24 cellular contexts compared by ENCODE assay signal in the genomic region with DNA sequence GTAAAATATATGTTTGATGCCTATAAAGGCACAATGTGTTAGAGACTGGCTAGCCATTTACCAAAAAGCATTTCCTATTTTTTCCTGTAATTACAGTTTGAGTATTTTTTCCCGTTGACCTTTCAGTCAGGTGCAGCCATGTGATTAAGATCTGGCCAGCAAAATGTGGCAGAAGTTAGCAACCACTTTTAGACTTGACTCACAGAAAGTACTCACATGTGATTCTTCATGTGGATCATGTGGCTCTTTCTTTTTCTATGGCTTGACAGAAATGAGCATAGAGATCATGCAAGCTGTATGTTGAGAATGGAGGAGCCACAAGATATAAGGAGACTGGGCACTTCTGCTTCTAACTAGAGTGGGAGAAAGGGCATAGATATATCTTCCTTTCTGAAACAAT.
"Had no signal": no experiment of that assay in that cellular context is flagged by ENCODE, and none has a peak within 500 bp of the region (broad histone marks: within the 10 kb centered on the region; RNA-seq: fewer than 3 reads in every experiment).

No MANE protein-coding gene starts in this region.

- FAIRE-seq: astrocyte, endometrium, frontal cortex, keratinocyte had no signal

- H3K4me3 Mint-ChIP-seq: activated B cell treated with CpG ODN at 0.5 μM for 24 hours; activated CD4-positive, alpha-beta T cell treated with anti-CD3 and anti-CD28 coated beads, Interleukin-2, amount 10 ng/mL, durations not matched to agents 24 days and 14 days; activated CD8-positive, alpha-beta T cell treated with anti-CD3 and anti-CD28 coated beads for 36 hours; activated naive CD4-positive, alpha-beta T cell treated with anti-CD3 and anti-CD28 coated beads, Interleukin-2, amount 50 U/mL, for 24 hours; nephron; stimulated activated memory B cell treated with anti-CD40 and anti-IgM and Interleukin-4, amounts not matched to agents 10 μg/mL and 1 μg/mL and 100 μg/mL, for 72 hours; type B pancreatic cell had no signal

- H3K4me3 ChIP-seq: breast epithelium, coronary artery, lung, spleen, testis had no signal

- H3K27me3 Mint-ChIP-seq: activated B cell treated with CpG ODN at 0.5 μM for 24 hours; stimulated activated memory B cell treated with anti-CD40 and anti-IgM and Interleukin-4, amounts not matched to agents 10 μg/mL and 1 μg/mL and 100 μg/mL, for 72 hours; type B pancreatic cell had no signal

- H3K36me3 Mint-ChIP-seq: stimulated activated memory B cell treated with anti-CD40 and anti-IgM and Interleukin-4, amounts not matched to agents 10 μg/mL and 1 μg/mL and 100 μg/mL, for 72 hours; type B pancreatic cell had no signal

- ATAC-seq: activated CD8-positive, alpha-beta T cell treated with anti-CD3 and anti-CD28 coated beads for 36 hours; stimulated activated memory B cell treated with anti-CD40 and anti-IgM and Interleukin-4, amounts not matched to agents 10 μg/mL and 1 μg/mL and 100 μg/mL, for 72 hours had no signal

- H3K36me3 ChIP-seq: breast epithelium, spleen had no signal

- H2AFZ ChIP-seq: parathyroid adenoma had no signal

- H3K4me1 ChIP-seq: breast epithelium, parathyroid adenoma, spleen, testis had no signal

- H3K4me1 Mint-ChIP-seq: activated B cell treated with CpG ODN at 0.5 μM for 24 hours; activated naive CD4-positive, alpha-beta T cell treated with anti-CD3 and anti-CD28 coated beads, Interleukin-2, amount 50 U/mL, for 24 hours; nephron; stimulated activated memory B cell treated with anti-CD40 and anti-IgM and Interleukin-4, amounts not matched to agents 10 μg/mL and 1 μg/mL and 100 μg/mL, for 72 hours had no signal

- H3K27ac ChIP-seq: breast epithelium, coronary artery, parathyroid adenoma, spleen, testis had no signal

- H3K79me2 ChIP-seq: parathyroid adenoma had no signal

- H3K27ac Mint-ChIP-seq: activated B cell treated with CpG ODN at 0.5 μM for 24 hours; activated CD4-positive, alpha-beta T cell treated with anti-CD3 and anti-CD28 coated beads, Interleukin-2, amount 10 ng/mL, durations not matched to agents 24 days and 14 days; activated CD8-positive, alpha-beta T cell treated with anti-CD3 and anti-CD28 coated beads for 36 hours; activated naive CD4-positive, alpha-beta T cell treated with anti-CD3 and anti-CD28 coated beads, Interleukin-2, amount 50 U/mL, for 24 hours; nephron; stimulated activated memory B cell treated with anti-CD40 and anti-IgM and Interleukin-4, amounts not matched to agents 10 μg/mL and 1 μg/mL and 100 μg/mL, for 72 hours; type B pancreatic cell had no signal

- H3K9me3 ChIP-seq: breast epithelium, testis had no signal

- H3K27me3 ChIP-seq: breast epithelium, spleen, testis had no signal

- H3K9ac ChIP-seq: parathyroid adenoma had no signal

- DNase-seq: activated B cell treated with CpG ODN at 0.5 μM for 24 hours; activated CD4-positive, alpha-beta T cell treated with anti-CD3 and anti-CD28 coated beads, Interleukin-2, amount 10 ng/mL, durations not matched to agents 24 days and 14 days; activated CD8-positive, alpha-beta T cell treated with anti-CD3 and anti-CD28 coated beads for 36 hours; activated gamma-delta T cell; activated T-cell treated with anti-CD3 and anti-CD28 coated beads, Interleukin-2, amount 50 U/mL, for 48 hours; erythroblast; head of caudate nucleus; midbrain; spleen; stimulated activated CD4-positive, alpha-beta T cell treated with anti-CD3 and anti-CD28 coated beads, Interleukin-4, amount 100 ng/mL, for 4 hours; T-helper 9 cell; testis had no signal
